Comparison of ENCODE assay signal across 11 cellular contexts in genomic region chr16:66845080-66845410, GRCh38. TPM values are rescaled to one million over a fixed set of nuclear protein-coding genes. Genes with fewer than 3 reads are reported as not detected.
A peak's percentile ranks its signal among the peaks of the same experiment; 100 is the strongest.
DNase-seq lines count a peak whose midpoint lies in the region; ATAC-seq and TF ChIP-seq lines count a peak whose summit lies in the region.
"Had no signal": no experiment of that assay in that cellular context is flagged by ENCODE, and none has a peak within 500 bp of the region (broad histone marks: within the 10 kb centered on the region; RNA-seq: fewer than 3 reads in every experiment).

No MANE protein-coding gene starts in this region.

- H2BK120ac ChIP-seq in neuronal stem cell (ENCODE audit: low read depth, low read length): no peak overlapping the region

- H3K4me3 Mint-ChIP-seq in IgD-negative memory B cell: peak overlapping the region in 3 of 4 donors; percentile 17 to 55 (median 46)

- H2AFZ ChIP-seq in neuronal stem cell (ENCODE audit: low read length): peak overlapping the region; percentile 87

- peaks cover 33% of the 10 kb centered on the region for H3K27me3 Mint-ChIP-seq in IgD-negative memory B cell

- H2BK5ac ChIP-seq in neuronal stem cell (ENCODE audit: low read length): peak overlapping the region; percentile 7

- peaks cover 0 to 5% (median 5%) of the 10 kb centered on the region in 3 donors for H3K4me1 Mint-ChIP-seq in IgD-negative memory B cell

- peak overlapping the region; percentile 21 for H3K23ac ChIP-seq in neuronal stem cell (ENCODE audit: low read depth, low read length, poor library complexity)

- H3K27ac ChIP-seq in esophagus muscularis mucosa (replicated peaks in 1 of 4) (no peak overlapping the region), neuronal stem cell (replicated peaks; ENCODE audit: low read length) (no peak overlapping the region)

- peak overlapping the region; percentile 4 for H2AK5ac ChIP-seq in neuronal stem cell (ENCODE audit: low read depth, low read length)

- H3K9me3 ChIP-seq in esophagus muscularis mucosa: no peaks in the 10 kb centered on the region
- no peaks in the 10 kb centered on the region for H3K9me3 ChIP-seq in neuronal stem cell (replicated peaks in 1 of 2; ENCODE audit: control insufficient read depth in 2 of 2, insufficient read depth in 1 of 2, low read depth in 1 of 2, low read length in 2 of 2)

- H3K27ac Mint-ChIP-seq in IgD-negative memory B cell: no peak overlapping the region

- no peak overlapping the region for H3K14ac ChIP-seq in neuronal stem cell (ENCODE audit: low read length)

- H3K9ac ChIP-seq in neuronal stem cell (ENCODE audit: low read depth, low read length, poor library complexity): peak overlapping the region; percentile 78

- H3K9me3 Mint-ChIP-seq in IgD-negative memory B cell: no peaks in the 10 kb centered on the region

- H3K4me1 ChIP-seq in esophagus muscularis mucosa (peaks cover 11 to 23% (median 22%) of the 10 kb centered on the region in 4 donors), neuronal stem cell (ENCODE audit: control insufficient read depth in 2 of 2, insufficient read depth in 1 of 2, low read depth in 1 of 2, low read length in 2 of 2) (peaks cover 3 to 8% of the 10 kb centered on the region in 2 donors)

- peak overlapping the region; percentile 93 for H3K18ac ChIP-seq in neuronal stem cell (ENCODE audit: low read length)

- H3K4me2 ChIP-seq in neuronal stem cell (ENCODE audit: insufficient read depth, low read length, poor library complexity, severe bottlenecking): peak overlapping the region; percentile 99

- 12% methylated on average over 9 of the region's 10 CpGs for WGBS in esophagus muscularis mucosa
- no CpG with 5 or more reads among the region's 10 CpGs for WGBS in neuronal stem cell (ENCODE audit: extremely low coverage in 2 of 2, insufficient read length in 2 of 2, insufficient replicate concordance in 1 of 2), 2 donors

- no peaks in the 10 kb centered on the region for H3K36me3 Mint-ChIP-seq in IgD-negative memory B cell

- intact Hi-C loops in esophagus muscularis mucosa (cut with DNase I): no loop called here

- H3K79me1 ChIP-seq in neuronal stem cell (ENCODE audit: low read depth, low read length): no peaks in the 10 kb centered on the region

- no peak overlapping the region for H2BK15ac ChIP-seq in neuronal stem cell (ENCODE audit: low read length)

- H3K27me3 ChIP-seq in esophagus muscularis mucosa (peaks cover 4 to 58% (median 18%) of the 10 kb centered on the region in 4 donors), neuronal stem cell (ENCODE audit: control insufficient read depth in 3 of 3, insufficient read depth in 3 of 3, low read depth in 1 of 3, low read length in 3 of 3) (peaks cover 15 to 88% (median 50%) of the 10 kb centered on the region in 3 experiments)

- H3K4me3 ChIP-seq in AG09309 (ENCODE audit: control insufficient read depth, low read depth, low read length) (peak overlapping the region; percentile 38), esophagus muscularis mucosa (peak overlapping the region; percentile 45 to 58 (median 52)), neuronal stem cell (ENCODE audit: low read length in 2 of 2) (peak overlapping the region; percentile 32 to 82)

- DNase-seq in AG09309 (ENCODE audit: low read depth) (no peak), esophagus muscularis mucosa (ENCODE audit: extremely low spot score) (no peak), neuronal stem cell (ENCODE audit: low spot score) (no peak), dermis blood vessel endothelial cell (no peak), NCI-H2196 treated with DMSO at 0.1 percent for 48 hours (lab: John Stamatoyannopoulos, UW; ENCODE audit: unreplicated experiment) (no peak), DMS153 (lab: John Stamatoyannopoulos, UW) (no peak)
- DNase-seq: DMS79 had no signal

- ATAC-seq in GM21381 (IDR thresholded peaks at IDR 0.05; ENCODE audit: unreplicated experiment): no peak

- H4K91ac ChIP-seq in neuronal stem cell (ENCODE audit: low read depth, low read length, poor library complexity): no peak overlapping the region

- H2BK12ac ChIP-seq in neuronal stem cell (ENCODE audit: low read length): no peak overlapping the region

- TF ChIP-seq POLR2A in esophagus muscularis mucosa (IDR thresholded peaks at IDR 0.05; ENCODE audit: low read depth): no peak

- no peaks in the 10 kb centered on the region for H3K36me3 ChIP-seq in esophagus muscularis mucosa
- no peaks in the 10 kb centered on the region for H3K36me3 ChIP-seq in neuronal stem cell (replicated peaks in 1 of 2; ENCODE audit: control insufficient read depth in 2 of 2, insufficient read depth in 2 of 2, low read length in 2 of 2)

- no peak for TF ChIP-seq EP300 in esophagus muscularis mucosa (IDR thresholded peaks at IDR 0.05)

- H3K4ac ChIP-seq in neuronal stem cell (ENCODE audit: low read length): no peak overlapping the region

- TF ChIP-seq CTCF in AG09309 (IDR thresholded peaks at IDR 0.05; ENCODE audit: control insufficient read depth, insufficient read depth, low read depth, low read length, missing control alignments): no peak
- no peak for TF ChIP-seq CTCF in esophagus muscularis mucosa (IDR thresholded peaks at IDR 0.05)

- no peak overlapping the region for H4K8ac ChIP-seq in neuronal stem cell (ENCODE audit: low read depth, low read length)

RNA-seq across cellular contexts. Expression of gene CA7, which starts 0.8 kb away (rescaled TPM):
- not detected for polyA plus RNA-seq in IgD-negative memory B cell
- under 1 TPM in 1 of 4 donors, not detected in 3; 0.33 TPM for total RNA-seq in esophagus muscularis mucosa
- not detected for polyA plus RNA-seq in neuronal stem cell (2013, experiment 1 of 2)
- 0.07 TPM for polyA plus RNA-seq in neuronal stem cell (2013, experiment 2 of 2)
- total RNA-seq in dermis blood vessel endothelial cell: not detected in 2 replicates
- total RNA-seq: activated CD8-positive, alpha-beta memory T cell treated with anti-CD3 and anti-CD28 coated beads for 36 hours had no signal

RNA-seq across cellular contexts. Expression of gene NAE1, which starts 14.3 kb away (rescaled TPM):
- polyA plus RNA-seq in IgD-negative memory B cell: 55.5 TPM
- total RNA-seq in esophagus muscularis mucosa: 10 to 100 TPM; 32.7 to 50.7 (median 42.4) TPM
- 239 TPM for polyA plus RNA-seq in neuronal stem cell (2013, experiment 1 of 2)
- polyA plus RNA-seq in neuronal stem cell (2013, experiment 2 of 2): 243 TPM
- 48.8 and 68.7 TPM in 2 replicates for total RNA-seq in dermis blood vessel endothelial cell

RNA-seq across cellular contexts. Expression of gene PDP2, which starts 35.3 kb away (rescaled TPM):
- 0.78 TPM for polyA plus RNA-seq in IgD-negative memory B cell
- total RNA-seq in esophagus muscularis mucosa (1 to 10 TPM; 5.5 to 9.3 (median 7.6) TPM), dermis blood vessel endothelial cell (12.4 and 15.5 TPM in 2 replicates)
- polyA plus RNA-seq in neuronal stem cell (2013, experiment 1 of 2): 8.3 TPM
- 8.8 TPM for polyA plus RNA-seq in neuronal stem cell (2013, experiment 2 of 2)

RNA-seq across cellular contexts. Expression of gene TERB1, which starts 43.7 kb away (rescaled TPM):
- polyA plus RNA-seq in IgD-negative memory B cell: not detected
- total RNA-seq in esophagus muscularis mucosa: not detected
- not detected for polyA plus RNA-seq in neuronal stem cell (2013, experiment 1 of 2)
- not detected for polyA plus RNA-seq in neuronal stem cell (2013, experiment 2 of 2)
- total RNA-seq in dermis blood vessel endothelial cell: 0.17 TPM in 1 of 2 replicates, not detected in the other
- total RNA-seq: myocyte had no signal
